Comparison of ENCODE assay signal across 8 cellular contexts in the genomic region with DNA sequence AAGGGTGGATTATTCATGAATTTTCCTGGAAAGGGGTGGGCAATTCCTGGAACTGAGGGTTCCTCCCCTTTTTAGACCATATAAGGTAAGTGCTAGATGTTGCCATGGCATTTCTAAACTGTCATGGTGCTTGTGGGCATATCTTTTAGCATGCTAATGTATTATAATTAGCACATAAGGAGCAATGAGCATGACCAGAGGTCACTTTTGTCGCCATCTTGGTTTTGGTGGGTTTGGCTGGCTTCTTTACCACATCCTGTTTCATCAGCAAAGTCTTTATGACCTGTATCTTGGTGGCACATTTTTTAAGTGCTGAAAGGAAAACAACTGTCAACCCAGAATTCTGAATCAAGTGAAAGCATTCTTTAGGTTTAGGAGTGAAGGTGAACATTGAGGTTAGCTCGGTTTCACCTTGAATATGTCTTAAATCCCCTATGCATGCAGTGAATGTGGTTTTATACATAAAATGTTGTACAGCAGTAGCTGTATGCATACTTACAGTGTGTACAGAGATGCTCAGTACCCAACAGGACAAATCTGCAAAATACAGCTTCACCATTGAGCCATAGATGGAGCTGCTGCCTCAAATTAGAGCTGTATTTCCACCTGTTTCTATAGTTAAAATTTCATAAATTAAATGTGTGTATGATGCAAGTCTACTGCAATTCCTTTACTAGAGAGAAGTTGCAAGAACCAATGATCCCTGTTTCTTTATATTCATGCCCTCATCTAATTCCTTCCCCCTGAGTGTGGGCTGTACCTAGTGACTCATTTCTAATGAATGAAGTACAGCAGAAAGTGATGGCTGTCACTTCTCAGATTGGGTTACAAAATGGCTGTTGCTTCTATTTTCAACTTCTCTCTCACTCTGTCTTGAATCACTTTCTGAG. TPM values are rescaled to one million over a fixed set of nuclear protein-coding genes. Genes with fewer than 3 reads are reported as not detected.
DNase-seq lines count a peak whose midpoint lies in the region; ATAC-seq and TF ChIP-seq lines count a peak whose summit lies in the region.

No MANE protein-coding gene starts in this region.

- H3K36me3 ChIP-seq in SJSA1, result no peaks in the 10 kb centered on the region

- H3K4me1 Mint-ChIP-seq in stimulated activated naive B cell treated with anti-CD40 and anti-IgM and Interleukin-4, amounts not matched to agents 10 μg/mL and 1 μg/mL and 100 μg/mL, for 72 hours, result peaks cover 2 to 7% of the 10 kb centered on the region in 2 donors

- H3K27ac Mint-ChIP-seq in stimulated activated naive B cell treated with anti-CD40 and anti-IgM and Interleukin-4, amounts not matched to agents 10 μg/mL and 1 μg/mL and 100 μg/mL, for 72 hours, result no peak overlapping the region

- peak overlapping the region; percentile 98 for H3K27ac ChIP-seq in SJSA1

- no peak overlapping the region for H3K4me3 Mint-ChIP-seq in stimulated activated naive B cell treated with anti-CD40 and anti-IgM and Interleukin-4, amounts not matched to agents 10 μg/mL and 1 μg/mL and 100 μg/mL, for 72 hours

- H3K9me3 Mint-ChIP-seq in stimulated activated naive B cell treated with anti-CD40 and anti-IgM and Interleukin-4, amounts not matched to agents 10 μg/mL and 1 μg/mL and 100 μg/mL, for 72 hours, result peaks cover 0 to 4% of the 10 kb centered on the region in 2 donors

- ATAC-seq in stimulated activated naive B cell treated with anti-CD40 and anti-IgM and Interleukin-4, amounts not matched to agents 10 μg/mL and 1 μg/mL and 100 μg/mL, for 72 hours (replicated peaks), result peak; percentile 54 to 62
- ATAC-seq in activated CD4-positive, CD25-positive, alpha-beta regulatory T cell treated with anti-CD3 and anti-CD28 coated beads, Interleukin-2, amount 50 U/mL, for 24 hours, result no peak

- peaks cover 16% of the 10 kb centered on the region for H3K9me3 ChIP-seq in SJSA1 (replicated peaks)

- H3K4me1 ChIP-seq in SJSA1 (replicated peaks), result peaks cover 35% of the 10 kb centered on the region

- TF ChIP-seq CTCF in fibroblast of mammary gland (conservative IDR thresholded peaks at IDR 0.05; ENCODE audit: control insufficient read depth, insufficient read depth, low read depth, low read length), result no peak

- no peaks in the 10 kb centered on the region for H3K27me3 ChIP-seq in SJSA1 (replicated peaks)

- H3K36me3 Mint-ChIP-seq in stimulated activated naive B cell treated with anti-CD40 and anti-IgM and Interleukin-4, amounts not matched to agents 10 μg/mL and 1 μg/mL and 100 μg/mL, for 72 hours, result no peaks in the 10 kb centered on the region

- DNase-seq in activated T-cell treated with anti-CD3 and anti-CD28 coated beads for 24 hours (ENCODE audit: low read depth) (peak; percentile 11), SJSA1 (ENCODE audit: low read depth in 1 of 2, low spot score in 2 of 2) (peak; percentile 71 to 86), fibroblast of mammary gland (ENCODE audit: low read depth) (peak; percentile 85), NCI-H2196 treated with DMSO at 0.1 percent for 48 hours (lab: John Stamatoyannopoulos, UW; ENCODE audit: unreplicated experiment) (no peak), SKM-1 treated with dmso at 0.1 percent for 144 hours (lab: John Stamatoyannopoulos, UW; ENCODE audit: unreplicated experiment) (no peak)
- DNase-seq in activated T-cell treated with anti-CD3 and anti-CD28 coated beads, Interleukin-2, amount 50 U/mL, for 1 hour, result no peak
- DNase-seq in stimulated activated naive B cell treated with anti-CD40 and anti-IgM and Interleukin-4, amounts not matched to agents 10 μg/mL and 1 μg/mL and 100 μg/mL, for 72 hours, result peak; percentile 7

- H3K27me3 Mint-ChIP-seq in stimulated activated naive B cell treated with anti-CD40 and anti-IgM and Interleukin-4, amounts not matched to agents 10 μg/mL and 1 μg/mL and 100 μg/mL, for 72 hours, result peaks cover 31 to 35% of the 10 kb centered on the region in 2 donors

- no peak overlapping the region for H3K4me3 ChIP-seq in SJSA1
- no peak overlapping the region for H3K4me3 ChIP-seq in fibroblast of mammary gland (ENCODE audit: control insufficient read depth, low read depth, low read length)

RNA-seq across cellular contexts. Expression of gene IGSF23, which starts 25.3 kb away (rescaled TPM):
- total RNA-seq in SJSA1 (2014; rRNA removed; shearing (Covaris generic)), result 0.37 TPM in 1 of 2 replicates, not detected in the other

RNA-seq across cellular contexts. Expression of gene PVR, which starts 55.6 kb away (rescaled TPM):
- total RNA-seq in SJSA1 (2014; rRNA removed; shearing (Covaris generic)), result 101 and 182 TPM in 2 replicates

RNA-seq across cellular contexts. Expression of gene CEACAM20, which starts 58.6 kb away (rescaled TPM):
- total RNA-seq in SJSA1 (2014; rRNA removed; shearing (Covaris generic)), result 0.08 TPM in 1 of 2 replicates, not detected in the other

Comparison
In these comparisons a context has a peak if more than half of its experiments do, and no peak if none do; other contexts are left out.
1. DNase-seq: peak in activated T-cell treated with anti-CD3 and anti-CD28 coated beads for 24 hours (single experiment), SJSA1 (2 of 2), fibroblast of mammary gland (single experiment) and stimulated activated naive B cell treated with anti-CD40 and anti-IgM and Interleukin-4, amounts not matched to agents 10 μg/mL and 1 μg/mL and 100 μg/mL, for 72 hours (single experiment); none in activated T-cell treated with anti-CD3 and anti-CD28 coated beads, Interleukin-2, amount 50 U/mL, for 1 hour (single experiment), NCI-H2196 treated with DMSO at 0.1 percent for 48 hours (single experiment) and SKM-1 treated with dmso at 0.1 percent for 144 hours (single experiment).
2. ATAC-seq: peak in stimulated activated naive B cell treated with anti-CD40 and anti-IgM and Interleukin-4, amounts not matched to agents 10 μg/mL and 1 μg/mL and 100 μg/mL, for 72 hours (2 of 2); none in activated CD4-positive, CD25-positive, alpha-beta regulatory T cell treated with anti-CD3 and anti-CD28 coated beads, Interleukin-2, amount 50 U/mL, for 24 hours (0 of 2).